In genomic region chr2:72825271-72826155, GRCh38 we compare ENCODE assay signal across 8 cellular contexts. TPM values are rescaled to one million over a fixed set of nuclear protein-coding genes. Genes with fewer than 3 reads are reported as not detected.
DNase-seq lines count a peak whose midpoint lies in the region; TF ChIP-seq lines count a peak whose summit lies in the region.

TSS of gene EXOC6B (minus strand) at chr2:72826033.

- H2BK12ac ChIP-seq in H9 (ENCODE audit: insufficient read length, low read depth, low read length): peak within 1 kb of the TSS; percentile 92

- H2BK15ac ChIP-seq in H9 (ENCODE audit: low read depth, low read length): no peak within 1 kb of the TSS

- peak within 1 kb of the TSS; percentile 22 for H3K27ac ChIP-seq in H9 (ENCODE audit: insufficient read length, low read depth, low read length)
- peak within 1 kb of the TSS; percentile 64 for H3K27ac ChIP-seq in SJCRH30

- no peaks in the 10 kb centered on the region for H3K9me3 ChIP-seq in H9 (ENCODE audit: control insufficient read depth, low read depth, low read length)
- no peaks in the 10 kb centered on the region for H3K9me3 ChIP-seq in MG63
- peaks cover 5% of the 10 kb centered on the region; the same call in 1 of the 2 replicates for H3K9me3 ChIP-seq in SJCRH30 (replicated peaks)
- no peaks in the 10 kb centered on the region for H3K9me3 ChIP-seq in neuron (ENCODE audit: low read length)

- peaks cover 1 to 9% (median 4%) of the 10 kb centered on the region in 3 experiments; a peak in 5 of 7 replicates for H3K36me3 Mint-ChIP-seq in H9 (ENCODE audit: insufficient read depth in 1 of 3, low read depth in 3 of 3)

- H3K36me3 ChIP-seq in MG63 (no peaks in the 10 kb centered on the region; the same call in 1 of the 2 replicates), SJCRH30 (no peaks in the 10 kb centered on the region), neuron (ENCODE audit: insufficient read depth, low read length) (no peaks in the 10 kb centered on the region)

- H3K4me2 ChIP-seq in H9 (ENCODE audit: insufficient read depth, insufficient read length, low read length): peak within 1 kb of the TSS; percentile 93

- DNase-seq in EL (peak; percentile 90), H9 (peak; percentile 98), MG63 (peak; percentile 90), SJCRH30 (peak; percentile 97 to 98), foreskin melanocyte (peak; percentile 79), stromal cell of bone marrow (ENCODE audit: low read depth) (peak; percentile 82)
- peak; percentile 53 to 79 (median 64) for DNase-seq in activated naive CD4-positive, alpha-beta T cell (lab: John Stamatoyannopoulos, UW)

- H3K23me2 ChIP-seq in H9 (ENCODE audit: insufficient read length, low read depth, low read length, poor library complexity, severe bottlenecking): peaks cover 6% of the 10 kb centered on the region

- H3K4me1 ChIP-seq in H9 (ENCODE audit: insufficient read depth, low read length) (no peaks in the 10 kb centered on the region; the same call in 1 of the 2 replicates), SJCRH30 (peaks cover 15% of the 10 kb centered on the region), neuron (ENCODE audit: insufficient read depth, low read length) (peaks cover 7% of the 10 kb centered on the region)

- H3K4me3 ChIP-seq in MG63 (peak within 1 kb of the TSS; percentile 88), SJCRH30 (peak within 1 kb of the TSS; percentile 91), neuron (ENCODE audit: low read length) (peak within 1 kb of the TSS; percentile 68)

- H3K4me3 Mint-ChIP-seq in H9: peak within 1 kb of the TSS; percentile 96 to 100

- peak within 1 kb of the TSS; percentile 44 for H3K56ac ChIP-seq in H9 (ENCODE audit: insufficient read length, low read depth, low read length)

- H3K9me3 Mint-ChIP-seq in H9: no peaks in the 10 kb centered on the region

- TF ChIP-seq CTCF in H9 (conservative IDR thresholded peaks at IDR 0.05): no peak

- peak within 1 kb of the TSS; percentile 95 to 98 (median 98) for H3K27ac Mint-ChIP-seq in H9

- H3K27me3 Mint-ChIP-seq in H9 (ENCODE audit: low read depth): no peaks in the 10 kb centered on the region

- H3K4me1 Mint-ChIP-seq in H9: peaks cover 33 to 43% of the 10 kb centered on the region in 2 experiments

- H2BK120ac ChIP-seq in H9 (ENCODE audit: low read depth, low read length, poor library complexity, severe bottlenecking): no peak within 1 kb of the TSS

- H3K79me1 ChIP-seq in H9 (ENCODE audit: insufficient read depth, low read depth, low read length, poor library complexity, severe bottlenecking): no peaks in the 10 kb centered on the region

- no peak within 1 kb of the TSS for H2BK5ac ChIP-seq in H9 (ENCODE audit: insufficient read length, low read length)

- no peak within 1 kb of the TSS for H3T11ph ChIP-seq in H9 (ENCODE audit: low read length)

- H4K20me1 ChIP-seq in H9 (ENCODE audit: control insufficient read depth, insufficient read depth, insufficient read length): no peaks in the 10 kb centered on the region

- H3K79me2 ChIP-seq in H9 (ENCODE audit: insufficient read depth, low read length): no peaks in the 10 kb centered on the region; the same call in 1 of the 2 replicates

- peak within 1 kb of the TSS; percentile 13; the same call in 1 of the 2 replicates for H3K4ac ChIP-seq in H9 (ENCODE audit: low read depth, low read length)

- H2BK20ac ChIP-seq in H9 (ENCODE audit: low read depth, low read length, poor library complexity, severe bottlenecking): no peak within 1 kb of the TSS

- H3K18ac ChIP-seq in H9 (ENCODE audit: insufficient read length, low read depth, low read length): peak within 1 kb of the TSS; percentile 94

- no peak within 1 kb of the TSS for H4K5ac ChIP-seq in H9 (ENCODE audit: insufficient read length, low read depth, low read length)

- H3K14ac ChIP-seq in H9 (ENCODE audit: insufficient read depth, low read length): peak within 1 kb of the TSS; percentile 93

- H2AFZ ChIP-seq in H9 (ENCODE audit: low read length) (peak within 1 kb of the TSS; percentile 83), neuron (ENCODE audit: low read depth, low read length) (peak within 1 kb of the TSS; percentile 71)

- H4K8ac ChIP-seq in H9 (replicated peaks; ENCODE audit: insufficient read length, low read depth, low read length): peak within 1 kb of the TSS; percentile 46

- peak within 1 kb of the TSS; percentile 95 for H3K9ac ChIP-seq in H9 (ENCODE audit: extremely low read depth, insufficient read length, low read length)

- H4K91ac ChIP-seq in H9 (ENCODE audit: insufficient read length, low read depth, low read length): no peak within 1 kb of the TSS

- H2AK5ac ChIP-seq in H9 (ENCODE audit: insufficient read length, low read length): no peak within 1 kb of the TSS

- no CpG with 5 or more reads among the region's 70 CpGs for WGBS in H9 (ENCODE audit: extremely low coverage, insufficient read length, low lambda C conversion rate)

- H3K27me3 ChIP-seq in H9 (ENCODE audit: insufficient read depth, low read length): no peaks in the 10 kb centered on the region
- H3K27me3 ChIP-seq in MG63: no peaks in the 10 kb centered on the region
- H3K27me3 ChIP-seq in SJCRH30: no peaks in the 10 kb centered on the region
- peaks cover 3% of the 10 kb centered on the region for H3K27me3 ChIP-seq in neuron (ENCODE audit: insufficient read depth, low read length)

- H3K23ac ChIP-seq in H9 (ENCODE audit: insufficient read length, low read depth, low read length): no peak within 1 kb of the TSS

RNA-seq across cellular contexts. Expression of gene EXOC6B, which starts in this region (rescaled TPM):
- 37.9 and 40.1 TPM in 2 replicates for total RNA-seq in H9 (2021)
- total RNA-seq in MG63 (2014; rRNA removed; shearing (Covaris generic); ENCODE audit: low replicate concordance): 11.7 and 22.2 TPM in 2 replicates
- 24.2 and 24.8 TPM in 2 replicates for total RNA-seq in SJCRH30 (2014; rRNA removed; shearing (Covaris generic))

Comparison
In these comparisons a context has a peak if more than half of its experiments do, and no peak if none do; other contexts are left out.
1. Peak in every context shown above with its lines: DNase-seq, H3K4me3 ChIP-seq and H3K27ac ChIP-seq.